ENCODE assay signal across 8 cellular contexts in the genomic region with DNA sequence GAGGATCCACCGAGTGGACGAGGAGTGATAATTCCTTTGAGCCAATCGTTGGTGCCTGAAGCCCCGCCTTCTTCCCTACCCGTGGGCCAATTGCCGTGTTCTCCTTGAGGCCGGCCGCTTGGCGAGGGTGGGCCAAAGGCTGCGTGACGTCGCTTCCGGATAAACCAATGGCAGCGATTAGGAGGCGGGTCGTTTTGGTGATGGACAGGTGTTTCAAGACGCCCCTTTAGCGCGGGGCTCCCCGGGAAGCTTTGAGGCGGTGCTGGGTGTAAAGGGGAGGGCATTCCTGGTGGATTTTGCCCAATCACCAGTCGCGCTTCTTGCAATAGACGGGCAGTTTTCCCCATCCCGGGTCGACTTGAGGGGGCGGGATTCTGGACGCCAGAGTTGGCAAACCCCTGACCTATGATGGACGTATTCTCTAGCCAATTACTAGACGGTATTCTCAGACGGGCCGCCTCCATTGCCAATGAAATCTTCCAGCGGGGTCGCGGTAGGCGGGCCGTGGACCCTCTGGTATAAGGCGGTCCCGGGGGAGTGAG. TPM values are rescaled to one million over a fixed set of nuclear protein-coding genes. Genes with fewer than 3 reads are reported as not detected.
DNase-seq lines count a peak whose midpoint lies in the region; ATAC-seq and TF ChIP-seq lines count a peak whose summit lies in the region.

No MANE protein-coding gene starts in this region.

- intact Hi-C loops in left colon (cut with DNase I, micrococcal nuclease), result no loop called here

- POLR2A ChIA-PET in activated CD4-positive, alpha-beta T cell treated with anti-CD3 and anti-CD28 coated beads, Interleukin-2, amount 10 ng/mL, durations not matched to agents 7 days and 5 days (lab: Charles Lee), result interaction anchor here (0.6 to 1.7 kb wide), 4 partner anchors 10 to 147 kb away, joined by 3 to 7 read pairs (median 4); a partner anchor contains a TSS

- no peaks in the 10 kb centered on the region for H3K27me3 Mint-ChIP-seq in activated CD4-positive, alpha-beta T cell treated with anti-CD3 and anti-CD28 coated beads, Interleukin-2, amount 10 ng/mL, durations not matched to agents 7 days and 5 days

- DNase-seq in AML-193 (lab: John Stamatoyannopoulos, UW), result peak; percentile 99 to 100
- peak; percentile 100 for DNase-seq in NCI-H526 (lab: John Stamatoyannopoulos, UW)
- DNase-seq in activated CD4-positive, alpha-beta T cell treated with anti-CD3 and anti-CD28 coated beads, Interleukin-2, amount 10 ng/mL, durations not matched to agents 7 days and 5 days, result peak; percentile 100
- peak; percentile 100 for DNase-seq in coronary artery (ENCODE audit: low spot score)
- peak; percentile 99 to 100 for DNase-seq in left colon
- DNase-seq in stimulated activated CD4-positive, alpha-beta T cell treated with anti-CD3 and anti-CD28 coated beads, Interleukin-1b, Interleukin-23, amount 100 ng/mL, for 4 hours (ENCODE audit: low read depth in 2 of 2), result peak; percentile 93 to 96

- no peak for TF ChIP-seq CTCF in coronary artery (IDR thresholded peaks at IDR 0.05)

- ATAC-seq in GM19328 (IDR thresholded peaks at IDR 0.05; ENCODE audit: unreplicated experiment) (peak; percentile 70), HG03469 (IDR thresholded peaks at IDR 0.05; ENCODE audit: unreplicated experiment) (peak; percentile 45), left colon (peak; percentile 78)

- CTCF ChIA-PET in activated CD4-positive, alpha-beta T cell treated with anti-CD3 and anti-CD28 coated beads, Interleukin-2, amount 10 ng/mL, durations not matched to agents 7 days and 5 days (lab: Charles Lee), result interaction anchor here (0.6 to 3.3 kb wide), 14 partner anchors 9 to 206 kb away, joined by 3 to 17 read pairs (median 4); a partner anchor contains a TSS

- peak overlapping the region; percentile 86 to 97 for H3K27ac ChIP-seq in coronary artery

- H3K9me3 Mint-ChIP-seq in activated CD4-positive, alpha-beta T cell treated with anti-CD3 and anti-CD28 coated beads, Interleukin-2, amount 10 ng/mL, durations not matched to agents 7 days and 5 days, result no peaks in the 10 kb centered on the region

- peak overlapping the region; percentile 99 for H3K27ac Mint-ChIP-seq in activated CD4-positive, alpha-beta T cell treated with anti-CD3 and anti-CD28 coated beads, Interleukin-2, amount 10 ng/mL, durations not matched to agents 7 days and 5 days

- H3K4me3 ChIP-seq in coronary artery, result peak overlapping the region; percentile 97

- H3K36me3 Mint-ChIP-seq in activated CD4-positive, alpha-beta T cell treated with anti-CD3 and anti-CD28 coated beads, Interleukin-2, amount 10 ng/mL, durations not matched to agents 7 days and 5 days (ENCODE audit: low read depth), result peaks cover 11% of the 10 kb centered on the region

- peak overlapping the region; percentile 89 for H3K4me3 Mint-ChIP-seq in activated CD4-positive, alpha-beta T cell treated with anti-CD3 and anti-CD28 coated beads, Interleukin-2, amount 10 ng/mL, durations not matched to agents 7 days and 5 days

- H3K4me1 Mint-ChIP-seq in activated CD4-positive, alpha-beta T cell treated with anti-CD3 and anti-CD28 coated beads, Interleukin-2, amount 10 ng/mL, durations not matched to agents 7 days and 5 days, result peaks cover 36% of the 10 kb centered on the region

RNA-seq across cellular contexts. Expression of a gene that starts 0.3 kb away (rescaled TPM):
- 100 to 1,000 TPM; 125 to 130 TPM for total RNA-seq in activated CD4-positive, alpha-beta T cell treated with anti-CD3 and anti-CD28 coated beads, Interleukin-2, amount 10 ng/mL, durations not matched to agents 7 days and 5 days
- total RNA-seq in left colon, result 10 to 100 TPM; 66.7 to 83.9 TPM

RNA-seq across cellular contexts. Expression of a gene that starts 11.0 kb away (rescaled TPM):
- 10 to 100 TPM; 73.9 to 80.7 TPM for total RNA-seq in activated CD4-positive, alpha-beta T cell treated with anti-CD3 and anti-CD28 coated beads, Interleukin-2, amount 10 ng/mL, durations not matched to agents 7 days and 5 days
- 10 to 100 TPM; 13.8 to 14.9 TPM for total RNA-seq in left colon

RNA-seq across cellular contexts. Expression of a gene that starts 11.1 kb away (rescaled TPM):
- total RNA-seq in activated CD4-positive, alpha-beta T cell treated with anti-CD3 and anti-CD28 coated beads, Interleukin-2, amount 10 ng/mL, durations not matched to agents 7 days and 5 days, result 100 to 1,000 TPM; 157 to 168 TPM
- total RNA-seq in left colon, result 10 to 100 TPM; 69.0 to 83.1 TPM

RNA-seq across cellular contexts. Expression of a gene that starts 12.6 kb away (rescaled TPM):
- total RNA-seq in activated CD4-positive, alpha-beta T cell treated with anti-CD3 and anti-CD28 coated beads, Interleukin-2, amount 10 ng/mL, durations not matched to agents 7 days and 5 days, result 1 to 10 TPM; 3.7 to 4.9 TPM
- total RNA-seq in left colon, result 1 to 10 TPM in 1 of 2 donors, under 1 TPM in 1; 0.98 to 1.1 TPM

RNA-seq across cellular contexts. Expression of a gene that starts 14.2 kb away (rescaled TPM):
- 1 to 10 TPM in 1 of 2 experiments, under 1 TPM in 1; 0.79 to 1.3 TPM for total RNA-seq in activated CD4-positive, alpha-beta T cell treated with anti-CD3 and anti-CD28 coated beads, Interleukin-2, amount 10 ng/mL, durations not matched to agents 7 days and 5 days
- total RNA-seq in left colon, result 1 to 10 TPM; 1.5 to 2.0 TPM

Comparison
In these comparisons a context has a peak if more than half of its experiments do, and no peak if none do; other contexts are left out.
1. Peak in every context shown above with its lines: DNase-seq, ATAC-seq, H3K4me3 ChIP-seq and H3K27ac ChIP-seq.
2. RNA of a gene that starts 11.0 kb away (total RNA-seq): 73.9 to 80.7 TPM in activated CD4-positive, alpha-beta T cell treated with anti-CD3 and anti-CD28 coated beads, Interleukin-2, amount 10 ng/mL, durations not matched to agents 7 days and 5 days; 13.8 to 14.9 TPM in left colon; every median in the first group is over 4 times any median in the second.